In genomic region chr2:241035818-241036396, GRCh38 we compare ENCODE assay signal across 8 cellular contexts. TPM values are rescaled to one million over a fixed set of nuclear protein-coding genes. Genes with fewer than 3 reads are reported as not detected.
DNase-seq lines count a peak whose midpoint lies in the region; ATAC-seq, FAIRE-seq and TF ChIP-seq lines count a peak whose summit lies in the region.

No MANE protein-coding gene starts in this region.

- H3K4me3 ChIP-seq in PC-3 (ENCODE audit: low read length), result peak overlapping the region; percentile 56; the same call in 1 of the 2 replicates
- peak overlapping the region; percentile 53 for H3K4me3 ChIP-seq in effector memory CD4-positive, alpha-beta T cell (ENCODE audit: insufficient read depth, low read depth, low read length, poor library complexity, severe bottlenecking)
- H3K4me3 ChIP-seq in sigmoid colon, result peak overlapping the region in 3 of 4 donors; percentile 25 to 42 (median 34)

- H2AFZ ChIP-seq in PC-3 (ENCODE audit: low read length), result peak overlapping the region; percentile 55; the same call in 1 of the 2 replicates

- H3K9me3 ChIP-seq in PC-3 (ENCODE audit: low read length), result no peaks in the 10 kb centered on the region
- H3K9me3 ChIP-seq in effector memory CD4-positive, alpha-beta T cell (ENCODE audit: control insufficient read depth, low read length), result no peaks in the 10 kb centered on the region
- no peaks in the 10 kb centered on the region for H3K9me3 ChIP-seq in sigmoid colon

- no peak for FAIRE-seq in H54 (lab: Jason Lieb, UNC)

- BruUV-seq in PC-3 (replicated peaks; lab: Mats Ljungman, UMichigan), result no TSS peak

- ATAC-seq in PC-3, result no peak; the same call in 1 of the 2 replicates

- TF ChIP-seq CTCF in PC-3 (conservative IDR thresholded peaks at IDR 0.05; ENCODE audit: low read depth, low read length), result no peak
- no peak for TF ChIP-seq CTCF in sigmoid colon (IDR thresholded peaks at IDR 0.05)

- H3K27me3 ChIP-seq in PC-3 (ENCODE audit: low read length) (no peaks in the 10 kb centered on the region), sigmoid colon (peaks cover 0 to 28% (median 20%) of the 10 kb centered on the region in 3 donors)
- no peaks in the 10 kb centered on the region for H3K27me3 ChIP-seq in effector memory CD4-positive, alpha-beta T cell (replicated peaks; ENCODE audit: control insufficient read depth, insufficient read depth, low read length, poor library complexity, severe bottlenecking)

- CTCF ChIA-PET in PC-3 (lab: Charles Lee), result no interaction called here

- H4K20me1 ChIP-seq in PC-3 (ENCODE audit: low read length), result no peaks in the 10 kb centered on the region

- DNase-seq in NCI-H748 (lab: John Stamatoyannopoulos, UW; ENCODE audit: unreplicated experiment) (peak; percentile 66), NCI-H748 treated with DMSO at 0.1 percent for 48 hours (lab: John Stamatoyannopoulos, UW) (no peak), PC-3 (no peak), sigmoid colon (no peak), SKM-1 treated with dmso at 0.1 percent for 144 hours (lab: John Stamatoyannopoulos, UW; ENCODE audit: unreplicated experiment) (no peak), SK-N-DZ (ENCODE audit: low spot score) (no peak), H54 (ENCODE audit: insufficient read length, low spot score) (no peak)
- DNase-seq in effector memory CD4-positive, alpha-beta T cell, result peak in 2 of 3 donors; percentile 29 to 41

- no peaks in the 10 kb centered on the region for H3K79me2 ChIP-seq in PC-3 (ENCODE audit: low read length)

- no peak for TF ChIP-seq EP300 in sigmoid colon (IDR thresholded peaks at IDR 0.05)

- intact Hi-C loops in PC-3 (cut with micrococcal nuclease) (no loop called here), sigmoid colon (cut with DNase I) (no loop called here)

- TF ChIP-seq POLR2A in sigmoid colon (IDR thresholded peaks at IDR 0.05) (no peak), H54 (IDR thresholded peaks at IDR 0.05; ENCODE audit: low read depth, low read length) (no peak)

- H3K36me3 ChIP-seq in PC-3 (ENCODE audit: low read depth, low read length), result no peaks in the 10 kb centered on the region
- no peaks in the 10 kb centered on the region for H3K36me3 ChIP-seq in effector memory CD4-positive, alpha-beta T cell (ENCODE audit: control insufficient read depth, insufficient read depth, low read length)
- peaks cover 0 to 4% (median 0%) of the 10 kb centered on the region in 4 donors for H3K36me3 ChIP-seq in sigmoid colon

- H3K4me2 ChIP-seq in PC-3 (ENCODE audit: low read length), result peak overlapping the region; percentile 86

- 11 to 14% methylated on average over 38 to 39 of the region's 39 CpGs for WGBS in sigmoid colon, 2 donors

- H3K9me2 ChIP-seq in PC-3 (replicated peaks; ENCODE audit: low read length), result no peaks in the 10 kb centered on the region

- no peaks in the 10 kb centered on the region for H3F3A ChIP-seq in PC-3 (ENCODE audit: low read length, unreplicated experiment)

- POLR2A ChIA-PET in PC-3 (lab: Charles Lee; ENCODE audit: unreplicated experiment), result no interaction called here

- H3K4me1 ChIP-seq in PC-3 (ENCODE audit: insufficient read depth, low read length), result peaks cover 9% of the 10 kb centered on the region; the same call in 1 of the 2 replicates
- H3K4me1 ChIP-seq in effector memory CD4-positive, alpha-beta T cell (ENCODE audit: control insufficient read depth, insufficient read depth, low read length, poor library complexity, severe bottlenecking), result peaks cover 18% of the 10 kb centered on the region
- H3K4me1 ChIP-seq in sigmoid colon, result peaks cover 0 to 17% (median 14%) of the 10 kb centered on the region in 4 donors

- H3K9ac ChIP-seq in PC-3 (ENCODE audit: low read length), result no peak overlapping the region

- H3K27ac ChIP-seq in PC-3 (ENCODE audit: low read length), result no peak overlapping the region
- peak overlapping the region; percentile 61 for H3K27ac ChIP-seq in effector memory CD4-positive, alpha-beta T cell (ENCODE audit: insufficient read depth, low read length, poor library complexity, severe bottlenecking)
- no peak overlapping the region for H3K27ac ChIP-seq in sigmoid colon

RNA-seq across cellular contexts. Expression of gene SNED1, which starts 37.5 kb away (rescaled TPM):
- total RNA-seq in PC-3 (2014; rRNA removed), result 0.40 and 0.66 TPM in 2 replicates
- 10 to 100 TPM in 3 of 4 donors, 1 to 10 TPM in 1; 8.3 to 37.1 (median 17.0) TPM for total RNA-seq in sigmoid colon
- 1 to 10 TPM in 2 of 3 donors, under 1 TPM in 1; 0.69 to 6.3 (median 3.0) TPM for polyA plus RNA-seq in sigmoid colon
- polyA plus RNA-seq in SK-N-DZ (2014; cell fraction: cytosol; rRNA removed), result 0.10 TPM in 1 of 2 replicates, not detected in the other
- polyA plus RNA-seq in SK-N-DZ (2014; cell fraction: nucleus; rRNA removed), result 0.07 TPM in 1 of 2 replicates, not detected in the other

Comparison
In these comparisons a context has a peak if more than half of its experiments do, and no peak if none do; other contexts are left out.
1. DNase-seq: peak in NCI-H748 (single experiment) and effector memory CD4-positive, alpha-beta T cell (2 of 3); none in NCI-H748 treated with DMSO at 0.1 percent for 48 hours (single experiment), PC-3 (single experiment), sigmoid colon (single experiment), SKM-1 treated with dmso at 0.1 percent for 144 hours (single experiment), SK-N-DZ (single experiment) and H54 (single experiment).
2. Peak in every context shown above with its lines, with median percentiles within 50 percentile points of each other: H3K4me3 ChIP-seq.